Comparison of ENCODE assay signal across 25 cellular contexts in the genomic region with DNA sequence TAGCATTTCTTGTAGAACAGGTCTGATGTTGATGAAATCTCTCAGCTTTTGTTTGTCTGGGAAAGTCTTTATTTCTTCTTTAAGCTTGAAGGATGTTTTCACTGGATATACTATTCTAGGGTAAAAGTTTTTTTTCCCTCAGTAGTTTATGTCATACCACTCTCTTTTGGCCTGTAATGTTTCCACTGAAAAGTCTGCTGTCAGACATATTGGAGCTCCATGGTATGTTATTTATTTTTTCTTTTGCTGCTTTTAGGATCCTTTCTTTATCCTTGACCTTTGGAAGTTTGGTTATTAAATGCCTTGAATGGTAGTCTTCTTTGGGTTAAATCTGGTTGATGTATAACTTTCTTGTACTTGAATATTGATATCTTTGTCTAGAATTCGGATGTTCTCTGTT.
DNase-seq lines count a peak whose midpoint lies in the region; ATAC-seq, FAIRE-seq and TF ChIP-seq lines count a peak whose summit lies in the region.
"Had no signal": no experiment of that assay in that cellular context is flagged by ENCODE, and none has a peak within 500 bp of the region (broad histone marks: within the 10 kb centered on the region; RNA-seq: fewer than 3 reads in every experiment).

No MANE protein-coding gene starts in this region.

- no peaks in the 10 kb centered on the region for H3K27me3 Mint-ChIP-seq in progenitor cell of endocrine pancreas
- H3K27me3 Mint-ChIP-seq in activated CD4-positive, alpha-beta T cell treated with anti-CD3 and anti-CD28 coated beads, Interleukin-2, amount 10 ng/mL, durations not matched to agents 7 days and 5 days: no peaks in the 10 kb centered on the region
- H3K27me3 Mint-ChIP-seq: CD4-positive, alpha-beta T cell; CD8-positive, alpha-beta memory T cell had no signal

- no peak for TF ChIP-seq RAD21 in HepG2 (CRISPR knock-in tag; IDR thresholded peaks at IDR 0.05)

- H3K36me3 Mint-ChIP-seq in progenitor cell of endocrine pancreas (ENCODE audit: insufficient read depth): peaks cover 25% of the 10 kb centered on the region
- peaks cover 74% of the 10 kb centered on the region for H3K36me3 Mint-ChIP-seq in activated CD4-positive, alpha-beta T cell treated with anti-CD3 and anti-CD28 coated beads, Interleukin-2, amount 10 ng/mL, durations not matched to agents 7 days and 5 days (ENCODE audit: low read depth)

- no peak overlapping the region for H3K4me3 Mint-ChIP-seq in progenitor cell of endocrine pancreas (ENCODE audit: low read depth)
- H3K4me3 Mint-ChIP-seq in activated CD4-positive, alpha-beta T cell treated with anti-CD3 and anti-CD28 coated beads, Interleukin-2, amount 10 ng/mL, durations not matched to agents 7 days and 5 days: no peak overlapping the region
- H3K4me3 Mint-ChIP-seq: CD14-positive monocyte; CD4-positive, alpha-beta T cell; CD8-positive, alpha-beta memory T cell; HFFc6 had no signal

- H3K9me3 Mint-ChIP-seq in progenitor cell of endocrine pancreas (ENCODE audit: low read depth): peaks cover 45% of the 10 kb centered on the region
- peaks cover 43% of the 10 kb centered on the region for H3K9me3 Mint-ChIP-seq in activated CD4-positive, alpha-beta T cell treated with anti-CD3 and anti-CD28 coated beads, Interleukin-2, amount 10 ng/mL, durations not matched to agents 7 days and 5 days

- 74% methylated on average over 1 of the region's 1 CpG for WGBS in HepG2 (ENCODE audit: low lambda C conversion rate)
- 43% methylated on average over 1 of the region's 1 CpG for WGBS in right lobe of liver (ENCODE audit: insufficient coverage, low coverage, low lambda C conversion rate, missing lambda C conversion rate)

- peak overlapping the region; percentile 2 for H3K27ac Mint-ChIP-seq in progenitor cell of endocrine pancreas
- no peak overlapping the region for H3K27ac Mint-ChIP-seq in activated CD4-positive, alpha-beta T cell treated with anti-CD3 and anti-CD28 coated beads, Interleukin-2, amount 10 ng/mL, durations not matched to agents 7 days and 5 days
- H3K27ac Mint-ChIP-seq: CD4-positive, alpha-beta T cell; HFFc6 had no signal

- H3K4me1 Mint-ChIP-seq in progenitor cell of endocrine pancreas (ENCODE audit: low read depth): no peaks in the 10 kb centered on the region
- peaks cover 19% of the 10 kb centered on the region for H3K4me1 Mint-ChIP-seq in activated CD4-positive, alpha-beta T cell treated with anti-CD3 and anti-CD28 coated beads, Interleukin-2, amount 10 ng/mL, durations not matched to agents 7 days and 5 days
- H3K4me1 Mint-ChIP-seq: CD14-positive monocyte had no signal

- TF ChIP-seq CTCF in HepG2 (CRISPR knock-in tag; IDR thresholded peaks at IDR 0.05) (no peak), right lobe of liver (IDR thresholded peaks at IDR 0.05) (no peak), progenitor cell of endocrine pancreas (IDR thresholded peaks at IDR 0.05; ENCODE audit: unreplicated experiment) (no peak)

- H2AFZ ChIP-seq in HepG2 (ENCODE audit: low read length): no peak overlapping the region

- no peaks in the 10 kb centered on the region for H3K27me3 ChIP-seq in HepG2 (ENCODE audit: control insufficient read depth in 1 of 2, insufficient read depth in 2 of 2, low read length in 2 of 2)
- H3K27me3 ChIP-seq in right lobe of liver: no peaks in the 10 kb centered on the region
- H3K27me3 ChIP-seq: BE2C; BLaER1 treated with 17β-estradiol and CSF1 and Interleukin-3, amounts not matched to agents 10 nM and 100 nM had no signal

- peaks cover 8% of the 10 kb centered on the region for H3K4me1 ChIP-seq in HepG2 (ENCODE audit: insufficient read depth, low read length)
- no peaks in the 10 kb centered on the region for H3K4me1 ChIP-seq in right lobe of liver
- H3K4me1 ChIP-seq: A549, BE2C, HAP-1 had no signal

- POLR2A ChIA-PET in HepG2 (lab: Yijun Ruan, JAX): no interaction called here
- POLR2A ChIA-PET in activated CD4-positive, alpha-beta T cell treated with anti-CD3 and anti-CD28 coated beads, Interleukin-2, amount 10 ng/mL, durations not matched to agents 7 days and 5 days (lab: Charles Lee): no interaction called here

- no TSS peak for BruUV-seq in HepG2 (replicated peaks; lab: Mats Ljungman, UMichigan)

- H3K79me2 ChIP-seq in HepG2 (ENCODE audit: insufficient read depth, low read length): no peaks in the 10 kb centered on the region

- intact Hi-C loops in HepG2 (cut with micrococcal nuclease; ENCODE audit: unreplicated experiment) (no loop called here), right lobe of liver (cut with DNase I) (no loop called here)

- DNase-seq in HepG2 (ENCODE audit: low spot score) (no peak), right lobe of liver (no peak), progenitor cell of endocrine pancreas (ENCODE audit: low spot score, unreplicated experiment) (no peak)
- DNase-seq in activated CD4-positive, alpha-beta T cell treated with anti-CD3 and anti-CD28 coated beads, Interleukin-2, amount 10 ng/mL, durations not matched to agents 7 days and 5 days: no peak
- DNase-seq: 8988T; ACHN; AML-193; BE2C; CD4-positive, alpha-beta T cell; CD8-positive, alpha-beta memory T cell; DMS 273 treated with DMSO at 0.1 percent for 48 hours; DMS79; EL; GDM1; GOT3; HFFc6 had no signal

- H3K9me3 ChIP-seq in HepG2 (ENCODE audit: low read length) (peaks cover 21% of the 10 kb centered on the region), right lobe of liver (no peaks in the 10 kb centered on the region)
- H3K9me3 ChIP-seq: BE2C had no signal

- no peak overlapping the region for H3K9ac ChIP-seq in HepG2 (ENCODE audit: insufficient read depth, low read depth, low read length)
- H3K9ac ChIP-seq: BLaER1 treated with 17β-estradiol and CSF1 and Interleukin-3, amounts not matched to agents 10 nM and 100 nM had no signal

- H3K4me2 ChIP-seq in HepG2 (ENCODE audit: low read depth, low read length): no peak overlapping the region
- H3K4me2 ChIP-seq: A549; BLaER1 treated with 17β-estradiol and CSF1 and Interleukin-3, amounts not matched to agents 10 nM and 100 nM had no signal

- in situ Hi-C loops in HepG2 (cut with HindIII; ENCODE audit: extremely low pct_ligation_motif_present, low pct_unique_long_range_greater_than_20kb): no loop called here

- CTCF ChIA-PET in HepG2 (lab: Yijun Ruan, JAX; ENCODE audit: low intra/inter-chr PET ratio, low total read pairs): no interaction called here
- CTCF ChIA-PET in activated CD4-positive, alpha-beta T cell treated with anti-CD3 and anti-CD28 coated beads, Interleukin-2, amount 10 ng/mL, durations not matched to agents 7 days and 5 days (lab: Charles Lee): interaction anchor here (0.7 kb wide), 2 partner anchors 13 to 73 kb away, joined by 3 to 4 read pairs; no protein-coding TSS in a partner anchor

- H3K36me3 ChIP-seq in HepG2 (replicated peaks in 1 of 2; ENCODE audit: control insufficient read depth in 1 of 2, insufficient read depth in 2 of 2, low read length in 2 of 2): no peaks in the 10 kb centered on the region
- no peaks in the 10 kb centered on the region for H3K36me3 ChIP-seq in right lobe of liver
- H3K36me3 ChIP-seq: BE2C, HAP-1 had no signal

- TF ChIP-seq EP300 in HepG2 (IDR thresholded peaks at IDR 0.05; ENCODE audit: low read depth in 2 of 2, low read length in 2 of 2): no peak
- no peak for TF ChIP-seq EP300 in HepG2 (CRISPR knock-in tag; IDR thresholded peaks at IDR 0.05; ENCODE audit: borderline replicate concordance)

- no peak overlapping the region for H3K27ac ChIP-seq in HepG2 (ENCODE audit: extremely low read length, insufficient read depth, low read length)
- H3K27ac ChIP-seq in right lobe of liver: no peak overlapping the region
- H3K27ac ChIP-seq: A549; BLaER1 treated with 17β-estradiol and CSF1 and Interleukin-3, amounts not matched to agents 10 nM and 100 nM had no signal

- no peak for ATAC-seq in HepG2
- ATAC-seq in right lobe of liver: no peak
- no peak for ATAC-seq in GM19351 (IDR thresholded peaks at IDR 0.05; ENCODE audit: unreplicated experiment)
- ATAC-seq: A549, GM12878 had no signal

- no peak for TF ChIP-seq POLR2A in HepG2 (IDR thresholded peaks at IDR 0.05; ENCODE audit: insufficient read depth in 1 of 2, low read depth in 2 of 2, low read length in 2 of 2)
- no peak for TF ChIP-seq POLR2A in right lobe of liver (IDR thresholded peaks at IDR 0.05)

- H4K20me1 ChIP-seq in HepG2 (ENCODE audit: insufficient read depth, low read length): no peaks in the 10 kb centered on the region
- H4K20me1 ChIP-seq: BLaER1 treated with 17β-estradiol and CSF1 and Interleukin-3, amounts not matched to agents 10 nM and 100 nM had no signal

- FAIRE-seq in HepG2 (lab: Jason Lieb, UNC) (no peak), islet of Langerhans (lab: Jason Lieb, UNC) (peak; percentile 24)
- FAIRE-seq: A549, D721Med, GM12878, H54 had no signal

- H3K4me3 ChIP-seq in HepG2 (replicated peaks in 1 of 3; ENCODE audit: insufficient read depth in 1 of 3, low read depth in 2 of 3, low read length in 3 of 3) (no peak overlapping the region), right lobe of liver (no peak overlapping the region)
- H3K4me3 ChIP-seq: A549; BLaER1 treated with 17β-estradiol and CSF1 and Interleukin-3, amounts not matched to agents 10 nM and 100 nM; GM12878; HAP-1 had no signal

TF ChIP-seq in HepG2, 621 proteins besides CTCF, POLR2A, EP300 and RAD21:
- TF ChIP-seq ZFP62 (CRISPR knock-in tag; IDR thresholded peaks at IDR 0.05): no peak
- TF ChIP-seq ZNF317 (CRISPR knock-in tag; IDR thresholded peaks at IDR 0.05): peak; percentile 97
